In genomic region chr11:78562398-78562797, GRCh38 we compare ENCODE assay signal across 9 cellular contexts. TPM values are rescaled to one million over a fixed set of nuclear protein-coding genes. Genes with fewer than 3 reads are reported as not detected.
DNase-seq lines count a peak whose midpoint lies in the region; ATAC-seq and TF ChIP-seq lines count a peak whose summit lies in the region.
"Had no signal": no experiment of that assay in that cellular context is flagged by ENCODE, and none has a peak within 500 bp of the region (broad histone marks: within the 10 kb centered on the region; RNA-seq: fewer than 3 reads in every experiment).

No MANE protein-coding gene starts in this region.

- no peak overlapping the region for H3K4ac ChIP-seq in neuronal stem cell (ENCODE audit: low read length)

- no peak overlapping the region for H2BK15ac ChIP-seq in neuronal stem cell (ENCODE audit: low read length)

- TF ChIP-seq CTCF in cardiac fibroblast (IDR thresholded peaks at IDR 0.05; ENCODE audit: low read depth, low read length) = no peak
- TF ChIP-seq CTCF in GM20000 (IDR thresholded peaks at IDR 0.05; ENCODE audit: extremely low read depth, missing control alignments) = no peak

- no peaks in the 10 kb centered on the region for H3K27me3 ChIP-seq in neuronal stem cell (ENCODE audit: control insufficient read depth in 3 of 3, insufficient read depth in 3 of 3, low read depth in 1 of 3, low read length in 3 of 3)

- H3K14ac ChIP-seq in neuronal stem cell (ENCODE audit: low read length) = no peak overlapping the region

- H3K18ac ChIP-seq in neuronal stem cell (ENCODE audit: low read length) = no peak overlapping the region

- peaks cover 10 to 62% of the 10 kb centered on the region in 2 donors for H3K36me3 ChIP-seq in neuronal stem cell (replicated peaks in 1 of 2; ENCODE audit: control insufficient read depth in 2 of 2, insufficient read depth in 2 of 2, low read length in 2 of 2)

- no peak overlapping the region for H2BK120ac ChIP-seq in neuronal stem cell (ENCODE audit: low read depth, low read length)

- peak overlapping the region; percentile 46 for H3K27ac ChIP-seq in neuronal stem cell (replicated peaks; ENCODE audit: low read length)

- WGBS in neuronal stem cell (ENCODE audit: extremely low coverage in 2 of 2, insufficient read length in 2 of 2, insufficient replicate concordance in 1 of 2), 2 donors = no CpG with 5 or more reads among the region's 3 CpGs

- no peak overlapping the region for H2BK12ac ChIP-seq in neuronal stem cell (ENCODE audit: low read length)

- H3K4me3 ChIP-seq in cardiac fibroblast (replicated peaks in 1 of 2; ENCODE audit: low read depth in 2 of 2, low read length in 2 of 2) = no peak overlapping the region
- H3K4me3 ChIP-seq in neuronal stem cell (ENCODE audit: low read length in 2 of 2) = no peak overlapping the region

- H3K9me3 ChIP-seq in neuronal stem cell (replicated peaks in 1 of 2; ENCODE audit: control insufficient read depth in 2 of 2, insufficient read depth in 1 of 2, low read depth in 1 of 2, low read length in 2 of 2) = no peaks in the 10 kb centered on the region

- ATAC-seq in GM18867 (IDR thresholded peaks at IDR 0.05; ENCODE audit: unreplicated experiment) (no peak), HG03095 (IDR thresholded peaks at IDR 0.05; ENCODE audit: unreplicated experiment) (no peak)

- no peak overlapping the region for H2BK5ac ChIP-seq in neuronal stem cell (ENCODE audit: low read length)

- H2AFZ ChIP-seq in neuronal stem cell (ENCODE audit: low read length) = no peak overlapping the region

- H3K4me2 ChIP-seq in neuronal stem cell (ENCODE audit: insufficient read depth, low read length, poor library complexity, severe bottlenecking) = no peak overlapping the region

- no peak overlapping the region for H4K91ac ChIP-seq in neuronal stem cell (ENCODE audit: low read depth, low read length, poor library complexity)

- no peak overlapping the region for H4K8ac ChIP-seq in neuronal stem cell (ENCODE audit: low read depth, low read length)

- H3K9ac ChIP-seq in neuronal stem cell (ENCODE audit: low read depth, low read length, poor library complexity) = no peak overlapping the region

- no peak overlapping the region for H2AK5ac ChIP-seq in neuronal stem cell (ENCODE audit: low read depth, low read length)

- no peak overlapping the region for H3K23ac ChIP-seq in neuronal stem cell (ENCODE audit: low read depth, low read length, poor library complexity)

- H3K79me1 ChIP-seq in neuronal stem cell (ENCODE audit: low read depth, low read length) = no peaks in the 10 kb centered on the region

- H3K4me1 ChIP-seq in neuronal stem cell (ENCODE audit: control insufficient read depth in 2 of 2, insufficient read depth in 1 of 2, low read depth in 1 of 2, low read length in 2 of 2) = peaks cover 3 to 12% of the 10 kb centered on the region in 2 donors

- DNase-seq in AG20443 (ENCODE audit: low spot score) (peak; percentile 50), HS-27A (ENCODE audit: low read depth) (peak; percentile 74), cardiac fibroblast (ENCODE audit: low read depth in 2 of 2) (peak; percentile 77 to 80), neuronal stem cell (ENCODE audit: low spot score) (no peak), GM20000 (ENCODE audit: low spot score) (no peak)
- no peak for DNase-seq in stimulated activated naive CD4-positive, alpha-beta T cell treated with Interleukin-2 at 50 U/mL for 16 hours (lab: John Stamatoyannopoulos, UW)
- DNase-seq: NCI-H1105 had no signal

RNA-seq across cellular contexts. Expression of gene NARS2, which starts 12.3 kb away (rescaled TPM):
- polyA plus RNA-seq in neuronal stem cell (2013, experiment 1 of 2) = 31.1 TPM
- polyA plus RNA-seq in neuronal stem cell (2013, experiment 2 of 2) = 35.1 TPM

Comparison
In these comparisons a context has a peak if more than half of its experiments do, and no peak if none do; other contexts are left out.
1. DNase-seq: peak in AG20443 (single experiment), HS-27A (single experiment) and cardiac fibroblast (2 of 2); none in neuronal stem cell (single experiment), GM20000 (single experiment) and stimulated activated naive CD4-positive, alpha-beta T cell treated with Interleukin-2 at 50 U/mL for 16 hours (single experiment).